8 cellular contexts compared by ENCODE assay signal in the genomic region with DNA sequence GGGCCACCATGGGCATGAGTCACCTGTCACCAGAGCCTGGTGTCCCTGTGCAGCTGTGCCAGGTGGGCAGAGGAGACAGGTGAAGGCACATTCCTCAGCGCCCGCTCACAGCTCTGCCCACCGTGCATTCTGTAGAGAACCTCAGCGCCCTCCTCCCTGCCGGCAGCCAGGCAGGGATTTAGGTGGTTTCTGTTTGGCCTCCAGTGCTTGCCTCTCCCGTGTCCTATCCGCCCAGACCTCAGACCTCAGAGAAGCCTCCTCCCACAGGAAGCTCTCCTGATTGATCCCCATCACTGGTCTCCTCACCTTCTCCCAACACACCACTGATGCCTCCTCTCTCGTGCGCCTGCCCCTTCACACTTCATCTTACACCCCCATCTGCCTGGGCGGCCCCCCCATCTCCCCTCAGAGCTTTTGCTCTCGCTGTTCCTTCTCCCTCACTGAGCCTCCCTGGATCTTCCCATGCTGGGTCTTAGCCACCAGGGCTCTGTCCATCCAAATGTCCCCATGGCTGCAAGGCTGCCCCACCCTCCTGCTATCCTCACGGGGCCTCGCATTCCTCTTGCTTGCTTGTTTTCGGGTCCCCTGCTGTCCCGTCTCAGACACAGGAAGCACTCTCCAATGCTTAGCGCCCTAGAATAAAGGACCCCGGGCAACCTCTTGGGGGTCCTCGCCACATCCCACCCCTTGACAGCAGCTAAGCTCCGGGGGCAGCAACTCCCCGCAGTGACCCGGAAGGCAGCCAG. TPM values are rescaled to one million over a fixed set of nuclear protein-coding genes. Genes with fewer than 3 reads are reported as not detected.
DNase-seq lines count a peak whose midpoint lies in the region; ATAC-seq, FAIRE-seq and TF ChIP-seq lines count a peak whose summit lies in the region.
"Had no signal": no experiment of that assay in that cellular context is flagged by ENCODE, and none has a peak within 500 bp of the region (broad histone marks: within the 10 kb centered on the region; RNA-seq: fewer than 3 reads in every experiment).

No MANE protein-coding gene starts in this region.

- POLR2A ChIA-PET in Panc1 (lab: Charles Lee) = no interaction called here

- no TSS peak for BruUV-seq in Panc1 (replicated peaks; lab: Mats Ljungman, UMichigan)

- intact Hi-C loops in Panc1 (cut with micrococcal nuclease; ENCODE audit: unreplicated experiment) = no loop called here

- H3K4me1 ChIP-seq in GM23248 (ENCODE audit: insufficient read depth) (peaks cover 62% of the 10 kb centered on the region), Panc1 (ENCODE audit: control insufficient read depth, insufficient read depth, low read length) (peaks cover 81% of the 10 kb centered on the region), esophagus (ENCODE audit: control insufficient read depth in 2 of 2, insufficient read depth in 2 of 2, low read length in 1 of 2) (peaks cover 40 to 73% of the 10 kb centered on the region in 2 donors)

- in situ Hi-C loops in GM23248 (cut with MboI) = no loop called here
- in situ Hi-C loops in Panc1 (cut with HindIII; ENCODE audit: low pct_unique_long_range_greater_than_20kb, low sequenced_read_pairs) = no loop called here

- no peak overlapping the region for H2AFZ ChIP-seq in GM23248

- H3K36me3 ChIP-seq in GM23248 (ENCODE audit: low read depth) (no peaks in the 10 kb centered on the region), Panc1 (ENCODE audit: control insufficient read depth, insufficient read depth, low read length) (no peaks in the 10 kb centered on the region), esophagus (ENCODE audit: control insufficient read depth in 2 of 2, insufficient read depth in 2 of 2, low read length in 1 of 2) (peaks cover 0 to 11% of the 10 kb centered on the region in 2 donors)

- peak overlapping the region; percentile 86 for H3K9ac ChIP-seq in GM23248

- H3K27me3 ChIP-seq in GM23248 (replicated peaks; ENCODE audit: insufficient read depth) (no peaks in the 10 kb centered on the region), Panc1 (ENCODE audit: control insufficient read depth, insufficient read depth, low read length) (no peaks in the 10 kb centered on the region), esophagus (ENCODE audit: control insufficient read depth in 1 of 2, insufficient read depth in 2 of 2, low read length in 2 of 2) (no peaks in the 10 kb centered on the region)
- H3K27me3 ChIP-seq: foreskin keratinocyte had no signal

- H3F3A ChIP-seq in GM23248 (ENCODE audit: insufficient read depth) = peaks cover 45% of the 10 kb centered on the region

- H3K27ac ChIP-seq in GM23248 (peak overlapping the region; percentile 97), Panc1 (ENCODE audit: low read length) (peak overlapping the region; percentile 92), esophagus (ENCODE audit: low read depth in 2 of 2, low read length in 1 of 2) (peak overlapping the region; percentile 95 to 97), skin epidermis (peak overlapping the region in 19 of 21 experiments; percentile 33 to 94 (median 86))
- H3K27ac ChIP-seq: foreskin keratinocyte had no signal

- no peaks in the 10 kb centered on the region for H3K9me2 ChIP-seq in GM23248 (ENCODE audit: insufficient read depth)

- H3K4me3 ChIP-seq in GM23248 (no peak overlapping the region), Panc1 (ENCODE audit: low read depth in 2 of 2, low read length in 2 of 2) (no peak overlapping the region), esophagus (ENCODE audit: low read depth in 1 of 2, low read length in 2 of 2) (peak overlapping the region in 1 of 2 donors; percentile 8), skin epidermis (no peak overlapping the region)

- WGBS in GM23248 (ENCODE audit: low coverage in 1 of 2, low lambda C conversion rate in 2 of 2, missing lambda C conversion rate in 2 of 2), 2 experiments = 62 to 65% methylated on average over 20 to 21 of the region's 21 CpGs
- 62 to 67% methylated on average over 21 of the region's 21 CpGs for WGBS in esophagus, 2 donors

- H4K20me1 ChIP-seq in GM23248 (ENCODE audit: insufficient read depth) = no peaks in the 10 kb centered on the region; the same call in 1 of the 2 replicates

- peaks cover 88% of the 10 kb centered on the region for H3K79me2 ChIP-seq in GM23248 (ENCODE audit: insufficient read depth)

- FAIRE-seq in GM19239 (lab: Jason Lieb, UNC) = no peak

- ATAC-seq in Panc1 = no peak

- DNase-seq in GM23248 = no peak
- DNase-seq in Panc1 (ENCODE audit: low read depth, low spot score) = no peak
- no peak for DNase-seq in GM19239 (ENCODE audit: insufficient read length, low spot score)
- no peak for DNase-seq in SHP77 treated with DMSO at 0.1 percent for 48 hours (lab: John Stamatoyannopoulos, UW)
- DNase-seq in HK-2 (ENCODE audit: unreplicated experiment) = no peak

- H3K4me2 ChIP-seq in GM23248 (ENCODE audit: unreplicated experiment) = peak overlapping the region; percentile 22

- TF ChIP-seq CTCF in Panc1 (IDR thresholded peaks at IDR 0.05) = no peak

- H3K9me3 ChIP-seq in GM23248 (ENCODE audit: low read depth) (no peaks in the 10 kb centered on the region), Panc1 (ENCODE audit: control insufficient read depth, insufficient read depth, low read depth, low read length) (no peaks in the 10 kb centered on the region), esophagus (ENCODE audit: control insufficient read depth in 2 of 2, insufficient read depth in 1 of 2, low read depth in 1 of 2, low read length in 1 of 2) (no peaks in the 10 kb centered on the region)

- CTCF ChIA-PET in Panc1 (lab: Charles Lee) = interaction anchor here (1.3 kb wide), 1 partner anchor 14 kb away, joined by 3 read pairs; no protein-coding TSS in a partner anchor

RNA-seq across cellular contexts. Expression of a gene that starts 23.9 kb away (rescaled TPM):
- 114 and 141 TPM in 2 replicates for total RNA-seq in GM23248 (2014; rRNA removed; shearing (Covaris generic))
- polyA plus RNA-seq in GM23248 (2016; fragmentation: Nextera tagmentation; extraction: Ambion mirVana) (151 and 159 TPM in 2 replicates), esophagus (100 to 1,000 TPM; 123 to 242 TPM)
- 57.1 TPM for total RNA-seq in Panc1 (2021; ENCODE audit: unreplicated experiment)
- 72.4 TPM for polyA plus RNA-seq in Panc1 (2012; ENCODE audit: insufficient read length)

RNA-seq across cellular contexts. Expression of a gene that starts 26.0 kb away (rescaled TPM):
- total RNA-seq in GM23248 (2014; rRNA removed; shearing (Covaris generic)) = 9.1 and 11.6 TPM in 2 replicates
- polyA plus RNA-seq in GM23248 (2016; fragmentation: Nextera tagmentation; extraction: Ambion mirVana) = 11.9 and 12.6 TPM in 2 replicates
- total RNA-seq in Panc1 (2021; ENCODE audit: unreplicated experiment) = 45.4 TPM
- 23.8 TPM for polyA plus RNA-seq in Panc1 (2012; ENCODE audit: insufficient read length)
- polyA plus RNA-seq in esophagus = 10 to 100 TPM; 10.8 to 11.7 TPM

RNA-seq across cellular contexts. Expression of a gene that starts 33.1 kb away (rescaled TPM):
- total RNA-seq in GM23248 (2014; rRNA removed; shearing (Covaris generic)) = 3.0 and 6.2 TPM in 2 replicates
- 5.0 and 8.4 TPM in 2 replicates for polyA plus RNA-seq in GM23248 (2016; fragmentation: Nextera tagmentation; extraction: Ambion mirVana)
- 22.9 TPM for total RNA-seq in Panc1 (2021; ENCODE audit: unreplicated experiment)
- polyA plus RNA-seq in Panc1 (2012; ENCODE audit: insufficient read length) = 44.9 TPM
- 10 to 100 TPM; 13.5 to 15.5 TPM for polyA plus RNA-seq in esophagus

RNA-seq across cellular contexts. Expression of a gene that starts 37.8 kb away (rescaled TPM):
- total RNA-seq in GM23248 (2014; rRNA removed; shearing (Covaris generic)) = 1.8 and 6.4 TPM in 2 replicates
- polyA plus RNA-seq in GM23248 (2016; fragmentation: Nextera tagmentation; extraction: Ambion mirVana) = 1.7 TPM in 2 replicates
- total RNA-seq in Panc1 (2021; ENCODE audit: unreplicated experiment) = 10.0 TPM
- 21.6 TPM for polyA plus RNA-seq in Panc1 (2012; ENCODE audit: insufficient read length)
- 100 to 1,000 TPM in 1 of 2 donors, 10 to 100 TPM in 1; 99.2 to 126 TPM for polyA plus RNA-seq in esophagus
